11 cellular contexts compared by ENCODE assay signal in genomic region chr1:181317261-181317924, GRCh38.
DNase-seq lines count a peak whose midpoint lies in the region; ATAC-seq and TF ChIP-seq lines count a peak whose summit lies in the region.
"Had no signal": no experiment of that assay in that cellular context is flagged by ENCODE, and none has a peak within 500 bp of the region (broad histone marks: within the 10 kb centered on the region; RNA-seq: fewer than 3 reads in every experiment).

No MANE protein-coding gene starts in this region.

- no peak for TF ChIP-seq CTCF in GM23338 (conservative IDR thresholded peaks at IDR 0.05; ENCODE audit: low read depth in 2 of 2)
- no peak for TF ChIP-seq CTCF in nephron (IDR thresholded peaks at IDR 0.05; ENCODE audit: unreplicated experiment in 3 of 3)
- TF ChIP-seq CTCF in Peyer's patch (IDR thresholded peaks at IDR 0.05) = no peak

- peak overlapping the region; percentile 95 for H3K4me2 ChIP-seq in GM23338

- H3K27ac Mint-ChIP-seq in activated CD4-positive, alpha-beta T cell treated with anti-CD3 and anti-CD28 coated beads for 36 hours = no peak overlapping the region
- no peak overlapping the region for H3K27ac Mint-ChIP-seq in GM23338
- no peak overlapping the region for H3K27ac Mint-ChIP-seq in activated naive CD8-positive, alpha-beta T cell treated with anti-CD3 and anti-CD28 coated beads, Interleukin-2, amount 10 ng/mL, durations not matched to agents 7 days and 5 days
- H3K27ac Mint-ChIP-seq in nephron = no peak overlapping the region
- H3K27ac Mint-ChIP-seq: memory B cell had no signal

- TF ChIP-seq POLR2A in Peyer's patch (IDR thresholded peaks at IDR 0.05) = no peak

- no peak for ATAC-seq in activated CD4-positive, alpha-beta T cell treated with anti-CD3 and anti-CD28 coated beads for 36 hours
- peak; percentile 8 for ATAC-seq in GM23338
- no peak for ATAC-seq in activated naive CD8-positive, alpha-beta T cell treated with anti-CD3 and anti-CD28 coated beads, Interleukin-2, amount 10 ng/mL, durations not matched to agents 7 days and 5 days (ENCODE audit: low read depth)
- no peak for ATAC-seq in HG03354 (IDR thresholded peaks at IDR 0.05; ENCODE audit: poor library complexity, severe bottlenecking, unreplicated experiment)

- H3K9me3 ChIP-seq in Peyer's patch = no peaks in the 10 kb centered on the region
- H3K9me3 ChIP-seq: prostate gland had no signal

- H3K4me3 ChIP-seq in GM23338 (peak overlapping the region; percentile 77), Peyer's patch (no peak overlapping the region)
- H3K4me3 ChIP-seq: prostate gland had no signal

- CTCF ChIA-PET in activated CD4-positive, alpha-beta T cell treated with anti-CD3 and anti-CD28 coated beads for 36 hours (lab: Charles Lee) = interaction anchor here (0.7 kb wide), 1 partner anchor 109 kb away, joined by 3 read pairs; no protein-coding TSS in a partner anchor

- H3K36me3 ChIP-seq in GM23338 (ENCODE audit: insufficient read depth) = no peaks in the 10 kb centered on the region
- H3K36me3 ChIP-seq in Peyer's patch = no peaks in the 10 kb centered on the region
- H3K36me3 ChIP-seq: prostate gland had no signal

- no peaks in the 10 kb centered on the region for H3K9me2 ChIP-seq in GM23338 (ENCODE audit: insufficient read depth)

- H2AFZ ChIP-seq in GM23338 = peak overlapping the region; percentile 97

- H3K36me3 Mint-ChIP-seq in activated CD4-positive, alpha-beta T cell treated with anti-CD3 and anti-CD28 coated beads for 36 hours (ENCODE audit: low read depth) = no peaks in the 10 kb centered on the region
- no peaks in the 10 kb centered on the region; the same call in 2 of the 3 replicates for H3K36me3 Mint-ChIP-seq in GM23338 (ENCODE audit: low read depth)
- peaks cover 2% of the 10 kb centered on the region for H3K36me3 Mint-ChIP-seq in activated naive CD8-positive, alpha-beta T cell treated with anti-CD3 and anti-CD28 coated beads, Interleukin-2, amount 10 ng/mL, durations not matched to agents 7 days and 5 days
- H3K36me3 Mint-ChIP-seq in nephron (ENCODE audit: low read depth) = no peaks in the 10 kb centered on the region
- H3K36me3 Mint-ChIP-seq: memory B cell had no signal

- intact Hi-C loops in activated CD4-positive, alpha-beta T cell treated with anti-CD3 and anti-CD28 coated beads for 36 hours (cut with DNase I, micrococcal nuclease) = loop anchor here in 1 of 2 experiments (5.0 kb wide), 1 partner anchor 125 kb away; no protein-coding TSS in a partner anchor

- H3K79me2 ChIP-seq in GM23338 (replicated peaks; ENCODE audit: insufficient read depth) = no peaks in the 10 kb centered on the region

- peak overlapping the region; percentile 1 for H3K4me3 Mint-ChIP-seq in activated CD4-positive, alpha-beta T cell treated with anti-CD3 and anti-CD28 coated beads for 36 hours
- H3K4me3 Mint-ChIP-seq in GM23338 (peak overlapping the region; percentile 86), nephron (peak overlapping the region; percentile 61 to 76 (median 70))
- peak overlapping the region; percentile 75 for H3K4me3 Mint-ChIP-seq in activated naive CD8-positive, alpha-beta T cell treated with anti-CD3 and anti-CD28 coated beads, Interleukin-2, amount 10 ng/mL, durations not matched to agents 7 days and 5 days
- H3K4me3 Mint-ChIP-seq: memory B cell had no signal

- H3K4me1 Mint-ChIP-seq in activated CD4-positive, alpha-beta T cell treated with anti-CD3 and anti-CD28 coated beads for 36 hours = peaks cover 29% of the 10 kb centered on the region
- H3K4me1 Mint-ChIP-seq in GM23338 = peaks cover 21% of the 10 kb centered on the region
- H3K4me1 Mint-ChIP-seq in activated naive CD8-positive, alpha-beta T cell treated with anti-CD3 and anti-CD28 coated beads, Interleukin-2, amount 10 ng/mL, durations not matched to agents 7 days and 5 days = peaks cover 25% of the 10 kb centered on the region
- H3K4me1 Mint-ChIP-seq in nephron = peaks cover 25% of the 10 kb centered on the region

- H3K27ac ChIP-seq in GM23338 (ENCODE audit: low read depth) = no peak overlapping the region
- no peak overlapping the region for H3K27ac ChIP-seq in Peyer's patch
- H3K27ac ChIP-seq: prostate gland had no signal

- H3K9me3 Mint-ChIP-seq in activated CD4-positive, alpha-beta T cell treated with anti-CD3 and anti-CD28 coated beads for 36 hours (ENCODE audit: low read depth) = no peaks in the 10 kb centered on the region
- H3K9me3 Mint-ChIP-seq in GM23338 = no peaks in the 10 kb centered on the region
- no peaks in the 10 kb centered on the region for H3K9me3 Mint-ChIP-seq in activated naive CD8-positive, alpha-beta T cell treated with anti-CD3 and anti-CD28 coated beads, Interleukin-2, amount 10 ng/mL, durations not matched to agents 7 days and 5 days
- H3K9me3 Mint-ChIP-seq in nephron = no peaks in the 10 kb centered on the region
- H3K9me3 Mint-ChIP-seq: memory B cell had no signal

- no peaks in the 10 kb centered on the region for H4K20me1 ChIP-seq in GM23338 (replicated peaks; ENCODE audit: insufficient read depth)

- POLR2A ChIA-PET in activated CD4-positive, alpha-beta T cell treated with anti-CD3 and anti-CD28 coated beads for 36 hours (lab: Charles Lee) = no interaction called here
- POLR2A ChIA-PET in activated naive CD8-positive, alpha-beta T cell treated with anti-CD3 and anti-CD28 coated beads, Interleukin-2, amount 10 ng/mL, durations not matched to agents 7 days and 5 days (lab: Charles Lee) = no interaction called here

- DNase-seq in activated CD4-positive, alpha-beta T cell treated with anti-CD3 and anti-CD28 coated beads for 36 hours = peak; percentile 15
- DNase-seq in activated CD4-positive, alpha-beta T cell treated with anti-CD3 and anti-CD28 coated beads, Interleukin-2, amount 50 U/mL, for 1 hour = no peak
- no peak for DNase-seq in GM23338 (ENCODE audit: low spot score)
- no peak for DNase-seq in activated naive CD8-positive, alpha-beta T cell treated with anti-CD3 and anti-CD28 coated beads, Interleukin-2, amount 10 ng/mL, durations not matched to agents 7 days and 5 days
- no peak for DNase-seq in Peyer's patch
- DNase-seq in hypothalamus (lab: John Stamatoyannopoulos, UW) = no peak
- DNase-seq: KG1 had no signal

- peaks cover 77% of the 10 kb centered on the region for H3K27me3 ChIP-seq in GM23338 (ENCODE audit: insufficient read depth)
- no peaks in the 10 kb centered on the region for H3K27me3 ChIP-seq in Peyer's patch

- H3K4me1 ChIP-seq in GM23338 (ENCODE audit: insufficient read depth) (peaks cover 21% of the 10 kb centered on the region; the same call in 1 of the 2 replicates), Peyer's patch (no peaks in the 10 kb centered on the region)
- H3K4me1 ChIP-seq: prostate gland had no signal

- peaks cover 63% of the 10 kb centered on the region for H3K27me3 Mint-ChIP-seq in activated CD4-positive, alpha-beta T cell treated with anti-CD3 and anti-CD28 coated beads for 36 hours
- H3K27me3 Mint-ChIP-seq in GM23338 (ENCODE audit: insufficient read depth, low read depth, poor library complexity) (peaks cover 55% of the 10 kb centered on the region), nephron (ENCODE audit: low read depth) (peaks cover 100% of the 10 kb centered on the region)
- H3K27me3 Mint-ChIP-seq in activated naive CD8-positive, alpha-beta T cell treated with anti-CD3 and anti-CD28 coated beads, Interleukin-2, amount 10 ng/mL, durations not matched to agents 7 days and 5 days = peaks cover 69% of the 10 kb centered on the region

- no peaks in the 10 kb centered on the region for H3F3A ChIP-seq in GM23338 (replicated peaks; ENCODE audit: low read depth)

TF ChIP-seq in GM23338, 12 proteins besides CTCF, POLR2A, EP300 and RAD21 (continues in another document):
- TF ChIP-seq, protein P1, sequence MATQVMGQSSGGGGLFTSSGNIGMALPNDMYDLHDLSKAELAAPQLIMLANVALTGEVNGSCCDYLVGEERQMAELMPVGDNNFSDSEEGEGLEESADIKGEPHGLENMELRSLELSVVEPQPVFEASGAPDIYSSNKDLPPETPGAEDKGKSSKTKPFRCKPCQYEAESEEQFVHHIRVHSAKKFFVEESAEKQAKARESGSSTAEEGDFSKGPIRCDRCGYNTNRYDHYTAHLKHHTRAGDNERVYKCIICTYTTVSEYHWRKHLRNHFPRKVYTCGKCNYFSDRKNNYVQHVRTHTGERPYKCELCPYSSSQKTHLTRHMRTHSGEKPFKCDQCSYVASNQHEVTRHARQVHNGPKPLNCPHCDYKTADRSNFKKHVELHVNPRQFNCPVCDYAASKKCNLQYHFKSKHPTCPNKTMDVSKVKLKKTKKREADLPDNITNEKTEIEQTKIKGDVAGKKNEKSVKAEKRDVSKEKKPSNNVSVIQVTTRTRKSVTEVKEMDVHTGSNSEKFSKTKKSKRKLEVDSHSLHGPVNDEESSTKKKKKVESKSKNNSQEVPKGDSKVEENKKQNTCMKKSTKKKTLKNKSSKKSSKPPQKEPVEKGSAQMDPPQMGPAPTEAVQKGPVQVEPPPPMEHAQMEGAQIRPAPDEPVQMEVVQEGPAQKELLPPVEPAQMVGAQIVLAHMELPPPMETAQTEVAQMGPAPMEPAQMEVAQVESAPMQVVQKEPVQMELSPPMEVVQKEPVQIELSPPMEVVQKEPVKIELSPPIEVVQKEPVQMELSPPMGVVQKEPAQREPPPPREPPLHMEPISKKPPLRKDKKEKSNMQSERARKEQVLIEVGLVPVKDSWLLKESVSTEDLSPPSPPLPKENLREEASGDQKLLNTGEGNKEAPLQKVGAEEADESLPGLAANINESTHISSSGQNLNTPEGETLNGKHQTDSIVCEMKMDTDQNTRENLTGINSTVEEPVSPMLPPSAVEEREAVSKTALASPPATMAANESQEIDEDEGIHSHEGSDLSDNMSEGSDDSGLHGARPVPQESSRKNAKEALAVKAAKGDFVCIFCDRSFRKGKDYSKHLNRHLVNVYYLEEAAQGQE (IDR thresholded peaks at IDR 0.05; ENCODE audit: unreplicated experiment) = no peak

Comparison
In these comparisons a context has a peak if more than half of its experiments do, and no peak if none do; other contexts are left out.
1. H3K4me3 Mint-ChIP-seq: peak in every context shown above with its lines; median percentile 86 in GM23338; 75 in activated naive CD8-positive, alpha-beta T cell treated with anti-CD3 and anti-CD28 coated beads, Interleukin-2, amount 10 ng/mL, durations not matched to agents 7 days and 5 days; 70 in nephron; 1 in activated CD4-positive, alpha-beta T cell treated with anti-CD3 and anti-CD28 coated beads for 36 hours.